28 cellular contexts compared by ENCODE assay signal in genomic region chr17:30240177-30240576, GRCh38. TPM values are rescaled to one million over a fixed set of nuclear protein-coding genes. Genes with fewer than 3 reads are reported as not detected.
"Had no signal": no experiment of that assay in that cellular context is flagged by ENCODE, and none has a peak within 500 bp of the region (broad histone marks: within the 10 kb centered on the region; RNA-seq: fewer than 3 reads in every experiment).

No MANE protein-coding gene starts in this region.

- H3K4me3 ChIP-seq: dorsolateral prefrontal cortex, esophagus muscularis mucosa, gastroesophageal sphincter, heart left ventricle, hepatocyte, left ventricle myocardium inferior, pancreas, sigmoid colon, stomach, thyroid gland had no signal

- H2AFZ ChIP-seq: hepatocyte had no signal

- H3K27ac Mint-ChIP-seq: progenitor cell of endocrine pancreas; stimulated activated effector memory CD8-positive, alpha-beta T cell treated with anti-CD3 and anti-CD28 coated beads, Interleukin-12 subunit alpha, Interleukin-12 subunit beta, amount 100 ng/mL, for 72 hours had no signal

- H3K27ac ChIP-seq: dorsolateral prefrontal cortex, esophagus muscularis mucosa, foreskin keratinocyte, gastroesophageal sphincter, heart left ventricle, hepatocyte, left ventricle myocardium inferior, neutrophil, pancreas, sigmoid colon, stomach, thyroid gland had no signal

- H3K27me3 ChIP-seq: pancreas, thyroid gland had no signal

- H3K4me2 ChIP-seq: hepatocyte had no signal

- DNase-seq: cerebellar nuclear complex; dorsolateral prefrontal cortex; effector CD4-positive, alpha-beta T cell; foreskin keratinocyte; heart left ventricle; kidney glomerular epithelial cell; left colon; left ventricle myocardium inferior; lower lobe of right lung; natural killer cell; pancreas; sigmoid colon; stimulated activated CD4-positive, alpha-beta T cell treated with anti-CD3 and anti-CD28 coated beads, Interleukin-2, amount 100 ng/mL, for 24 hours; stimulated activated CD4-positive, alpha-beta T cell treated with anti-CD3 and anti-CD28 coated beads, Interleukin-4, amount 100 ng/mL, for 24 hours; stimulated activated naive CD4-positive, alpha-beta T cell treated with Interleukin-2 at 50 U/mL for 16 hours; stomach; thyroid gland; trophoblast cell had no signal

- H3K36me3 Mint-ChIP-seq: natural killer cell had no signal

- H3K9me3 ChIP-seq: esophagus muscularis mucosa, gastroesophageal sphincter, heart left ventricle, left ventricle myocardium inferior, lower lobe of right lung, neutrophil, pancreas, sigmoid colon, stomach, thyroid gland had no signal

- H3K79me2 ChIP-seq: hepatocyte had no signal

- ATAC-seq: foreskin keratinocyte; gastroesophageal sphincter; heart left ventricle; left colon; lower lobe of right lung; natural killer cell; pancreas; stimulated activated effector memory CD8-positive, alpha-beta T cell treated with anti-CD3 and anti-CD28 coated beads, Interleukin-12 subunit alpha, Interleukin-12 subunit beta, amount 100 ng/mL, for 72 hours had no signal

- H3K4me3 Mint-ChIP-seq: natural killer cell; stimulated activated effector memory CD8-positive, alpha-beta T cell treated with anti-CD3 and anti-CD28 coated beads, Interleukin-12 subunit alpha, Interleukin-12 subunit beta, amount 100 ng/mL, for 72 hours had no signal

- H3K36me3 ChIP-seq: esophagus muscularis mucosa, gastroesophageal sphincter, heart left ventricle, left ventricle myocardium inferior, lower lobe of right lung, neutrophil, pancreas, sigmoid colon, stomach, thyroid gland had no signal

- H3K9me3 Mint-ChIP-seq: natural killer cell; stimulated activated effector memory CD8-positive, alpha-beta T cell treated with anti-CD3 and anti-CD28 coated beads, Interleukin-12 subunit alpha, Interleukin-12 subunit beta, amount 100 ng/mL, for 72 hours had no signal

RNA-seq across cellular contexts. Expression of gene SLC6A4, which starts 4.7 kb away (rescaled TPM):
- total RNA-seq: endothelial cell of umbilical vein, epithelial cell of proximal tubule, fibroblast of lung, foreskin keratinocyte, mesenteric fat pad had no signal
- polyA plus RNA-seq: fibroblast of lung, foreskin keratinocyte had no signal
